28 cellular contexts compared by ENCODE assay signal in genomic region chr3:77536038-77536775, GRCh38.
DNase-seq lines count a peak whose midpoint lies in the region; ATAC-seq, FAIRE-seq and TF ChIP-seq lines count a peak whose summit lies in the region.
"Had no signal": no experiment of that assay in that cellular context is flagged by ENCODE, and none has a peak within 500 bp of the region (broad histone marks: within the 10 kb centered on the region; RNA-seq: fewer than 3 reads in every experiment).

No MANE protein-coding gene starts in this region.

- no peaks in the 10 kb centered on the region for H4K20me1 ChIP-seq in keratinocyte (ENCODE audit: control insufficient read depth, extremely low read depth, insufficient read depth, low read length)

- H2AFZ ChIP-seq in keratinocyte (ENCODE audit: control insufficient read depth, low read length), result no peak overlapping the region

- no peaks in the 10 kb centered on the region for H3K36me3 ChIP-seq in bronchial epithelial cell (ENCODE audit: control insufficient read depth, insufficient read depth, low read length)
- H3K36me3 ChIP-seq in keratinocyte (ENCODE audit: control insufficient read depth in 2 of 2, extremely low read depth in 1 of 2, insufficient read depth in 2 of 2, low read length in 2 of 2), result no peaks in the 10 kb centered on the region
- H3K36me3 ChIP-seq: esophagus muscularis mucosa, ovary, sigmoid colon had no signal

- no peaks in the 10 kb centered on the region for H3K27me3 ChIP-seq in bronchial epithelial cell (ENCODE audit: control insufficient read depth, insufficient read depth, low read length)
- H3K27me3 ChIP-seq in keratinocyte (ENCODE audit: control insufficient read depth, extremely low read depth, insufficient read depth, low read length), result no peaks in the 10 kb centered on the region
- H3K27me3 ChIP-seq: esophagus muscularis mucosa, ovary, sigmoid colon had no signal

- H3K79me2 ChIP-seq in keratinocyte (ENCODE audit: control insufficient read depth, insufficient read depth, low read length), result no peaks in the 10 kb centered on the region

- H3K4me1 ChIP-seq in keratinocyte (ENCODE audit: control insufficient read depth, extremely low read depth, insufficient read depth, low read length), result peaks cover 5% of the 10 kb centered on the region
- H3K4me1 ChIP-seq: esophagus muscularis mucosa, sigmoid colon had no signal

- H3K4me2 ChIP-seq in keratinocyte (ENCODE audit: control insufficient read depth, extremely low read depth, insufficient read depth, low read depth, low read length), result peak overlapping the region; percentile 25

- H3K9ac ChIP-seq in keratinocyte (ENCODE audit: control insufficient read depth, extremely low read depth, insufficient read depth, low read length), result no peak overlapping the region

- peak; percentile 7 for DNase-seq in DMS 273 (lab: John Stamatoyannopoulos, UW; ENCODE audit: unreplicated experiment)
- no peak for DNase-seq in DMS 273 treated with DMSO at 0.1 percent for 48 hours (lab: John Stamatoyannopoulos, UW)
- peak; percentile 60 for DNase-seq in bronchial epithelial cell (ENCODE audit: low read depth)
- DNase-seq in keratinocyte (ENCODE audit: low read depth, low spot score), result peak; percentile 21
- no peak for DNase-seq in retinal pigment epithelial cell (ENCODE audit: low read depth)
- no peak for DNase-seq in NCI-H146 (lab: John Stamatoyannopoulos, UW)
- DNase-seq in GM19240 (ENCODE audit: insufficient read length, low spot score), result no peak
- DNase-seq: activated CD4-positive, alpha-beta memory T cell treated with anti-CD3 and anti-CD28 coated beads for 36 hours; activated CD8-positive, alpha-beta memory T cell treated with anti-CD3 and anti-CD28 coated beads, Interleukin-2, amount 50 U/mL, for 48 hours; anterior cingulate cortex; cortex of kidney; left ventricle myocardium superior; naive thymus-derived CD8-positive, alpha-beta T cell; NCI-H1092; NCI-H187; NCI-H526 treated with DMSO at 0.1 percent for 48 hours; ovary; sigmoid colon; stimulated activated CD4-positive, alpha-beta T cell treated with anti-CD3 and anti-CD28 coated beads, Interleukin-15, amount 100 ng/mL, for 24 hours; stimulated activated naive CD4-positive, alpha-beta T cell treated with Interleukin-2 at 50 U/mL for 16 hours; T-helper 1 cell had no signal

- TF ChIP-seq CTCF in bronchial epithelial cell (IDR thresholded peaks at IDR 0.05; ENCODE audit: insufficient read depth, low read length, severe bottlenecking), result no peak
- TF ChIP-seq CTCF in keratinocyte (optimal IDR thresholded peaks at IDR 0.05 in 1 of 3, IDR thresholded peaks at IDR 0.05 in 1 of 3, conservative IDR thresholded peaks at IDR 0.05 in 1 of 3; ENCODE audit: extremely low read depth in 1 of 3, insufficient read depth in 2 of 3, low read length in 3 of 3), result peak in 1 of 3 experiments; percentile 1
- peak; percentile 3 for TF ChIP-seq CTCF in retinal pigment epithelial cell (conservative IDR thresholded peaks at IDR 0.05; ENCODE audit: low read depth, low read length)

- no peak for FAIRE-seq in bronchial epithelial cell (lab: Jason Lieb, UNC)
- peak; percentile 20 for FAIRE-seq in keratinocyte (lab: Jason Lieb, UNC)
- FAIRE-seq: D721Med, frontal cortex, GM12891, urothelium cell line had no signal

- no peak overlapping the region for H3K27ac ChIP-seq in keratinocyte (ENCODE audit: control insufficient read depth, insufficient read depth, low read length)
- H3K27ac ChIP-seq: 22Rv1, esophagus muscularis mucosa, ovary, sigmoid colon had no signal

- no peaks in the 10 kb centered on the region for H3K9me1 ChIP-seq in keratinocyte (ENCODE audit: control insufficient read depth, extremely low read depth, insufficient read depth, low read length)

- ATAC-seq in HG02642 (IDR thresholded peaks at IDR 0.05; ENCODE audit: poor library complexity, unreplicated experiment), result no peak
- ATAC-seq: left ventricle myocardium superior; naive thymus-derived CD8-positive, alpha-beta T cell had no signal

- dilution Hi-C loops in keratinocyte (cut with MboI; ENCODE audit: extremely low pct_ligation_motif_present, low sequenced_read_pairs), result no loop called here

- no peaks in the 10 kb centered on the region for H3K9me3 ChIP-seq in keratinocyte (ENCODE audit: control insufficient read depth, low read depth, low read length)
- H3K9me3 ChIP-seq: ovary had no signal

- H3K4me3 ChIP-seq in bronchial epithelial cell (ENCODE audit: low read depth, low read length) (no peak overlapping the region), keratinocyte (ENCODE audit: control insufficient read depth in 2 of 3, extremely low read depth in 1 of 3, insufficient read depth in 2 of 3, low read depth in 1 of 3, low read length in 3 of 3) (no peak overlapping the region), retinal pigment epithelial cell (ENCODE audit: low read length) (no peak overlapping the region)
- H3K4me3 ChIP-seq: esophagus muscularis mucosa, ovary, sigmoid colon had no signal

Comparison
In these comparisons a context has a peak if more than half of its experiments do, and no peak if none do; other contexts are left out.
1. DNase-seq: peak in DMS 273 (single experiment), bronchial epithelial cell (single experiment) and keratinocyte (single experiment); none in DMS 273 treated with DMSO at 0.1 percent for 48 hours (single experiment), retinal pigment epithelial cell (single experiment), NCI-H146 (single experiment) and GM19240 (single experiment).